ENCODE assay signal across 8 cellular contexts in the genomic region with DNA sequence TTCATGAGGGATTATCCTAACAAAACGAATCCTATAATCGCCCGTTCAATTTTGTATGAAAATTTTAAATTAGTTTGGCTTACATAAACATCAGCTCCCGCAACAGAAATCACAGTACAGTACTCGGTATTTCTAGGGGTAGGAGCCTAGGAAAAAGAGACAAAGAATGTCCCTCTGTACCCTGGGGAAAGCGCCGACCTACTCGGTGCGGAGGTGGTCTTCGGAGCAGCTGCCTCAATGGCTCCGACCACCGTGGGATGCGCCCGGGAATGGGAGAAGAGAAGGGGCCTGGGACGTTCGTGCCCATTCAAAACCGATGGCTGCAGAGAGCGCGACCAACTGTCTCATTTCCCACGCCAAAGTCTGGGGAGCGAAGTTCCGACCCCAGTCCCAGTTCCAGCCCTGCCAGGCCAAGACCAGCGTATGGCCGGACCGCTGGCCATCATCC. TPM values are rescaled to one million over a fixed set of nuclear protein-coding genes. Genes with fewer than 3 reads are reported as not detected.
DNase-seq lines count a peak whose midpoint lies in the region; ATAC-seq and TF ChIP-seq lines count a peak whose summit lies in the region.

No MANE protein-coding gene starts in this region.

- no TSS peak for BruUV-seq in OCI-LY7 (replicated peaks; lab: Mats Ljungman, UMichigan)

- CTCF ChIA-PET in activated CD4-positive, alpha-beta T cell treated with anti-CD3 and anti-CD28 coated beads for 36 hours (lab: Charles Lee) = interaction anchor here (0.6 to 1.6 kb wide), 5 partner anchors 9 to 239 kb away, joined by 3 to 6 read pairs (median 4); no protein-coding TSS in a partner anchor
- CTCF ChIA-PET in OCI-LY7 (lab: Charles Lee; ENCODE audit: unreplicated experiment) = interaction anchor here (1.2 kb wide), 1 partner anchor 79 kb away, joined by 3 read pairs; no protein-coding TSS in a partner anchor

- TF ChIP-seq CTCF in OCI-LY7 (conservative IDR thresholded peaks at IDR 0.05; ENCODE audit: low read length) (no peak), epithelial cell of proximal tubule (conservative IDR thresholded peaks at IDR 0.05; ENCODE audit: low read depth, low read length) (no peak), progenitor cell of endocrine pancreas (IDR thresholded peaks at IDR 0.05; ENCODE audit: unreplicated experiment) (no peak)

- H3K4me1 Mint-ChIP-seq in activated CD4-positive, alpha-beta T cell treated with anti-CD3 and anti-CD28 coated beads for 36 hours = peaks cover 33% of the 10 kb centered on the region
- peaks cover 21% of the 10 kb centered on the region for H3K4me1 Mint-ChIP-seq in progenitor cell of endocrine pancreas (ENCODE audit: low read depth)

- H3K4me3 ChIP-seq in OCI-LY7 (ENCODE audit: low read depth, low read length, poor library complexity, severe bottlenecking) (peak overlapping the region; percentile 86), epithelial cell of proximal tubule (ENCODE audit: low read depth, low read length) (peak overlapping the region; percentile 71)

- H3K27me3 Mint-ChIP-seq in activated CD4-positive, alpha-beta T cell treated with anti-CD3 and anti-CD28 coated beads for 36 hours = no peaks in the 10 kb centered on the region
- no peaks in the 10 kb centered on the region for H3K27me3 Mint-ChIP-seq in progenitor cell of endocrine pancreas

- intact Hi-C loops in activated CD4-positive, alpha-beta T cell treated with anti-CD3 and anti-CD28 coated beads for 36 hours (cut with DNase I, micrococcal nuclease) = loop anchor here (1.0 to 10.0 kb wide), 8 partner anchors 48 to 426 kb away; a partner anchor contains a TSS
- intact Hi-C loops in OCI-LY7 (cut with micrococcal nuclease; ENCODE audit: unreplicated experiment) = loop anchor here (2.0 kb wide), 2 partner anchors 96 to 238 kb away; a partner anchor contains a TSS

- H3K9me3 Mint-ChIP-seq in activated CD4-positive, alpha-beta T cell treated with anti-CD3 and anti-CD28 coated beads for 36 hours (ENCODE audit: low read depth) = no peaks in the 10 kb centered on the region
- H3K9me3 Mint-ChIP-seq in progenitor cell of endocrine pancreas (ENCODE audit: low read depth) = no peaks in the 10 kb centered on the region

- peak; percentile 5 for ATAC-seq in activated CD4-positive, alpha-beta T cell treated with anti-CD3 and anti-CD28 coated beads for 36 hours
- no peak for ATAC-seq in HG03442 (IDR thresholded peaks at IDR 0.05; ENCODE audit: unreplicated experiment)

- DNase-seq in activated CD4-positive, alpha-beta T cell treated with anti-CD3 and anti-CD28 coated beads for 36 hours = no peak
- DNase-seq in activated CD4-positive, alpha-beta T cell treated with anti-CD3 and anti-CD28 coated beads for 1 hour = no peak
- DNase-seq in OCI-LY7 (ENCODE audit: low spot score) (peak; percentile 21), epithelial cell of proximal tubule (ENCODE audit: low read depth) (no peak), progenitor cell of endocrine pancreas (ENCODE audit: low spot score, unreplicated experiment) (no peak), NCI-H82 (lab: John Stamatoyannopoulos, UW) (no peak)
- DNase-seq in stimulated activated CD4-positive, alpha-beta T cell treated with anti-CD3 and anti-CD28 coated beads, Interleukin-4, amount 100 ng/mL, for 1 hour = no peak

- H3K79me2 ChIP-seq in OCI-LY7 (ENCODE audit: insufficient read depth, low read depth, low read length) = peaks cover 51% of the 10 kb centered on the region

- peak overlapping the region; percentile 95 for H3K4me3 Mint-ChIP-seq in activated CD4-positive, alpha-beta T cell treated with anti-CD3 and anti-CD28 coated beads for 36 hours
- peak overlapping the region; percentile 90 for H3K4me3 Mint-ChIP-seq in progenitor cell of endocrine pancreas (ENCODE audit: low read depth)

- H3K9me3 ChIP-seq in OCI-LY7 (ENCODE audit: low read length) = no peaks in the 10 kb centered on the region

- H3K9me2 ChIP-seq in OCI-LY7 (ENCODE audit: insufficient read depth, low read length) = no peaks in the 10 kb centered on the region

- POLR2A ChIA-PET in activated CD4-positive, alpha-beta T cell treated with anti-CD3 and anti-CD28 coated beads for 36 hours (lab: Charles Lee) = interaction anchor here (0.6 kb wide), 1 partner anchor 30 kb away, joined by 3 read pairs; no protein-coding TSS in a partner anchor
- POLR2A ChIA-PET in OCI-LY7 (lab: Charles Lee) = interaction anchor here (0.7 to 1.0 kb wide), 3 partner anchors 75 to 131 kb away, joined by 3 read pairs; no protein-coding TSS in a partner anchor

- peaks cover 16% of the 10 kb centered on the region for H3K4me1 ChIP-seq in OCI-LY7 (ENCODE audit: insufficient read depth, low read length, poor library complexity, severe bottlenecking)

- H4K20me1 ChIP-seq in OCI-LY7 (ENCODE audit: insufficient read depth, low read length) = peaks cover 7% of the 10 kb centered on the region; the same call in 1 of the 2 replicates

- H3K27ac ChIP-seq in OCI-LY7 (ENCODE audit: low read depth, low read length, poor library complexity, severe bottlenecking) = peak overlapping the region; percentile 56

- peak overlapping the region; percentile 85 for H2AFZ ChIP-seq in OCI-LY7 (ENCODE audit: low read length)

- H3K4me2 ChIP-seq in OCI-LY7 (ENCODE audit: low read length) = peak overlapping the region; percentile 85

- H3K27ac Mint-ChIP-seq in activated CD4-positive, alpha-beta T cell treated with anti-CD3 and anti-CD28 coated beads for 36 hours = peak overlapping the region; percentile 80
- H3K27ac Mint-ChIP-seq in progenitor cell of endocrine pancreas = peak overlapping the region; percentile 92

- H3K36me3 Mint-ChIP-seq in activated CD4-positive, alpha-beta T cell treated with anti-CD3 and anti-CD28 coated beads for 36 hours (ENCODE audit: low read depth) = peaks cover 6% of the 10 kb centered on the region
- H3K36me3 Mint-ChIP-seq in progenitor cell of endocrine pancreas (ENCODE audit: insufficient read depth) = peaks cover 1% of the 10 kb centered on the region

- H3K36me3 ChIP-seq in OCI-LY7 (ENCODE audit: insufficient read depth, low read length) = peaks cover 16% of the 10 kb centered on the region

RNA-seq across cellular contexts. Expression of a gene that starts 0.6 kb away (rescaled TPM):
- 10 to 100 TPM; 31.1 to 33.6 TPM for total RNA-seq in activated CD4-positive, alpha-beta T cell treated with anti-CD3 and anti-CD28 coated beads for 36 hours
- total RNA-seq in OCI-LY7 (2014; rRNA removed; shearing (Covaris generic)) = 13.3 and 15.5 TPM in 2 replicates
- total RNA-seq in OCI-LY7 (2022) (29.1 and 29.3 TPM in 2 replicates), epithelial cell of proximal tubule (35.6 and 40.9 TPM in 2 replicates), progenitor cell of endocrine pancreas (19.9 and 25.3 TPM in 2 replicates)
